In the genomic region with DNA sequence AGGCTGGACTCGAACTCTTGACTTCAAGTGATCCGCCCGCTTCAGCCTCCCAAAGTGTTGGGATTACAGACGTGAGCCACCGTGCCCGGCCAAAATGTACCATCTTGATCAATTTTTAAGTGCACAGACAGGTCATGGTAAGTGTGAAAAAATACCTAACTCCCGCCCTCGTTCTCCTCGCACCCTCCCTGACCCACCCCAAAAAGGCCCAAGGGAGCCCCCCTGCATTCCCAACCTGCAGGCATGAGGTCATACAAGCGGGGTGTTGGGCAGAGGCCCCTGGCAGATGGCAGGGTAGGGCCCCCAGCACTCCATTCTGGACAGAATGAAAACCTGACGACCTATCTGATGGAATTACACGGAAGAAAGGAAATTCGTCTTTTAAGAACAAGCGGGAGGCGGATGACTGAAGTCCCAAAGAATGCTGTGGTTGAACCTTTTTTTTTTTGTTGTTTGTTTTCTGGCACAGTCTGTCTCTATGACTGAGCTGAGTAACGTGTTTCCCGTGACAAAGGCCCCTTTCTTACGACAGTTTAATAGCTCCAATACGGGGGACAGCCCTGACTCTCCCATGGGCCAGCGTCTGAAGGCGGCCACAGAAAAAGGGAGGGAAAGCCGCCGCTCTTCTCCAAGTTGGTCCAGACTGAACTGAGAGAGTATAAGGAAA, we compare ENCODE assay signal across 10 cellular contexts.
DNase-seq lines count a peak whose midpoint lies in the region; ATAC-seq, FAIRE-seq and TF ChIP-seq lines count a peak whose summit lies in the region.
"Had no signal": no experiment of that assay in that cellular context is flagged by ENCODE, and none has a peak within 500 bp of the region (broad histone marks: within the 10 kb centered on the region; RNA-seq: fewer than 3 reads in every experiment).

No MANE protein-coding gene starts in this region.

- H3K27me3 ChIP-seq in ACC112 (ENCODE audit: insufficient read depth, low read length) (no peaks in the 10 kb centered on the region), mesenchymal stem cell (ENCODE audit: control insufficient read depth in 1 of 2, insufficient read depth in 1 of 2, low read length in 2 of 2) (no peaks in the 10 kb centered on the region)

- no peaks in the 10 kb centered on the region for H3K79me2 ChIP-seq in ACC112 (ENCODE audit: control insufficient read depth, insufficient read depth, low read length, unreplicated experiment)

- in situ Hi-C loops in GM13976 (cut with MboI; ENCODE audit: low sequenced_read_pairs, unreplicated experiment), result loop anchor here (10.0 kb wide), 1 partner anchor 141 kb away; no protein-coding TSS in a partner anchor

- WGBS in mesenchymal stem cell, result 29% methylated on average over 22 of the region's 23 CpGs

- no peak overlapping the region for H2AK5ac ChIP-seq in mesenchymal stem cell (ENCODE audit: low read length, severe bottlenecking)

- H3K14ac ChIP-seq in mesenchymal stem cell (ENCODE audit: low read length in 2 of 2), result no peak overlapping the region

- H2BK120ac ChIP-seq in mesenchymal stem cell (ENCODE audit: low read depth, low read length), result no peak overlapping the region

- peaks cover 14% of the 10 kb centered on the region for H3K4me1 ChIP-seq in ACC112 (ENCODE audit: control insufficient read depth, insufficient read depth, low read length, unreplicated experiment)
- H3K4me1 ChIP-seq in mesenchymal stem cell (ENCODE audit: control insufficient read depth, insufficient read depth, low read depth, low read length), result peaks cover 16% of the 10 kb centered on the region

- H3K9ac ChIP-seq in mesenchymal stem cell (ENCODE audit: low read length), result peak overlapping the region; percentile 87

- TF ChIP-seq POLR2A in GM18505 (IDR thresholded peaks at IDR 0.05; ENCODE audit: borderline replicate concordance, extremely low read depth, insufficient read depth, insufficient read length), result no peak

- ATAC-seq in GM18867 (IDR thresholded peaks at IDR 0.05; ENCODE audit: unreplicated experiment) (no peak), GM18505 (IDR thresholded peaks at IDR 0.05; ENCODE audit: unreplicated experiment) (no peak)

- no peak overlapping the region for H3K4me3 ChIP-seq in ACC112 (ENCODE audit: low read depth, low read length)
- H3K4me3 ChIP-seq in cardiac fibroblast (replicated peaks in 1 of 2; ENCODE audit: low read depth in 2 of 2, low read length in 2 of 2), result no peak overlapping the region
- H3K4me3 ChIP-seq in mesenchymal stem cell (ENCODE audit: insufficient read depth in 1 of 2, low read depth in 1 of 2, low read length in 2 of 2), result peak overlapping the region in 1 of 2 experiments; percentile 55

- no peak overlapping the region for H2BK12ac ChIP-seq in mesenchymal stem cell (ENCODE audit: low read length in 2 of 2)

- TF ChIP-seq CTCF in cardiac fibroblast (IDR thresholded peaks at IDR 0.05; ENCODE audit: low read depth, low read length) (no peak), GM13976 (IDR thresholded peaks at IDR 0.05; ENCODE audit: borderline replicate concordance, control extremely low read depth, extremely low read depth, insufficient read depth, missing control alignments) (no peak)

- H2BK15ac ChIP-seq in mesenchymal stem cell (ENCODE audit: low read depth, poor library complexity, severe bottlenecking), result no peak overlapping the region

- DNase-seq in HTR-8/SVneo (ENCODE audit: insufficient read length, low spot score), result peak; percentile 93
- DNase-seq in cardiac fibroblast (ENCODE audit: low read depth in 2 of 2), result peak; percentile 93 to 98
- DNase-seq in mesenchymal stem cell, result peak; percentile 97
- no peak for DNase-seq in GM19240 (ENCODE audit: insufficient read length, low spot score)
- DNase-seq in GM13976 (ENCODE audit: low spot score), result no peak
- DNase-seq: CD4-positive, CD25-positive, alpha-beta regulatory T cell had no signal

- H4K8ac ChIP-seq in mesenchymal stem cell (ENCODE audit: low read length), result peak overlapping the region; percentile 66

- peak; percentile 36 for FAIRE-seq in HTR-8/SVneo (lab: Jason Lieb, UNC)
- FAIRE-seq: colon had no signal

- H2AFZ ChIP-seq in ACC112 (ENCODE audit: low read length, unreplicated experiment) (no peak overlapping the region), mesenchymal stem cell (ENCODE audit: low read depth, low read length) (no peak overlapping the region)

- H4K91ac ChIP-seq in mesenchymal stem cell (ENCODE audit: low read length), result no peak overlapping the region

- peaks cover 1% of the 10 kb centered on the region; the same call in 1 of the 2 replicates for H3K36me3 ChIP-seq in ACC112 (ENCODE audit: insufficient read depth, low read length)
- H3K36me3 ChIP-seq in mesenchymal stem cell (ENCODE audit: control insufficient read depth in 1 of 2, insufficient read depth in 2 of 2, low read depth in 1 of 2, low read length in 2 of 2), result no peaks in the 10 kb centered on the region

- no peak overlapping the region for H3K18ac ChIP-seq in mesenchymal stem cell (ENCODE audit: low read depth in 1 of 2, low read length in 2 of 2)

- H3K23ac ChIP-seq in mesenchymal stem cell (ENCODE audit: low read length in 2 of 2), result no peak overlapping the region

- peak overlapping the region; percentile 66 for H3K4me2 ChIP-seq in mesenchymal stem cell (ENCODE audit: low read length, poor library complexity, severe bottlenecking)

- no peaks in the 10 kb centered on the region for H3K79me1 ChIP-seq in mesenchymal stem cell (replicated peaks; ENCODE audit: low read length, poor library complexity, severe bottlenecking)

- H3K27ac ChIP-seq in ACC112 (ENCODE audit: low read depth, low read length) (peak overlapping the region; percentile 91), mesenchymal stem cell (ENCODE audit: low read length, poor library complexity, severe bottlenecking) (peak overlapping the region; percentile 86)

- H2BK5ac ChIP-seq in mesenchymal stem cell (ENCODE audit: low read depth, low read length, poor library complexity, severe bottlenecking), result no peak overlapping the region

- H3K9me3 ChIP-seq in mesenchymal stem cell (ENCODE audit: control insufficient read depth, low read length), result peaks cover 9% of the 10 kb centered on the region

- no peak overlapping the region for H3K4ac ChIP-seq in mesenchymal stem cell (ENCODE audit: low read depth in 1 of 2, low read length in 2 of 2)

Comparison
In these comparisons a context has a peak if more than half of its experiments do, and no peak if none do; other contexts are left out.
1. DNase-seq: peak in HTR-8/SVneo (single experiment), cardiac fibroblast (2 of 2) and mesenchymal stem cell (single experiment); none in GM19240 (single experiment) and GM13976 (single experiment).